In the genomic region with DNA sequence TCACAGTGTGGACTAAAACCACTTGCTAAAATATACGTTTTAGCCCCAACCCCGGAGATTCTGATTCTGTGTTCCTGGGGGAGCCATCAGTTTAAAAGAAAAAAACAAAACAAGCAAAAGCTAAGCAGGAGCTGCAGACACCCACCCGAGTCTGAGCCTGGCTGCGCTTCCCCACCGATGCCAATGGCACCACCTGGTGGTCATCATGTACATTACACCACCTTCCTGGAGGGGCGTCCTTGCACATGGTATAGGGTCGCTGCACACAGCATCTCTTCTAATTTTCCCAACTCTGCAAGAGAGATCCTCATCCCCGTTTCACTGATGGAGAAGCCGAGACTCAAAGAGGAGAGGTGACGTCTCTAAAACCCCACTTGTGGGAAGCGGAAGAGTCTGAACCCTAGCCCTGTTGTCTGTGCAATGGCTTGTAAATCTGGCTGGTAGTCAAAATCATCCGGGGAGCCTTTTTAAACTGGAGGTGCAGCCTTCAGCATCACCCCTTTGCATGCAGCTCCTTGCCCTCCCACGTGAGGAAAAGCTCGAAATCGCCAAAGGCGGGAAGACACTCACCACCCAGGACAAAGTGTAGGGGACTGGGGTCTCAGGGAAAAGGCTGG, we compare ENCODE assay signal across 7 cellular contexts. TPM values are rescaled to one million over a fixed set of nuclear protein-coding genes. Genes with fewer than 3 reads are reported as not detected.
DNase-seq lines count a peak whose midpoint lies in the region; ATAC-seq and TF ChIP-seq lines count a peak whose summit lies in the region.

No MANE protein-coding gene starts in this region.

- H3K4me1 ChIP-seq in SJCRH30 (no peaks in the 10 kb centered on the region), upper lobe of right lung (no peaks in the 10 kb centered on the region)

- no peak overlapping the region for H3K27ac Mint-ChIP-seq in activated naive CD4-positive, alpha-beta T cell treated with anti-CD3 and anti-CD28 coated beads, Interleukin-2, amount 50 U/mL, for 72 hours

- ATAC-seq in HG03342 (IDR thresholded peaks at IDR 0.05; ENCODE audit: unreplicated experiment) = peak; percentile 56
- ATAC-seq in activated naive CD4-positive, alpha-beta T cell treated with anti-CD3 and anti-CD28 coated beads, Interleukin-2, amount 50 U/mL, for 72 hours = peak; percentile 68 to 86
- peak; percentile 84 for ATAC-seq in Right ventricle myocardium superior (ENCODE audit: poor library complexity)
- peak; percentile 69 for ATAC-seq in upper lobe of right lung

- no peak overlapping the region for H3K27ac ChIP-seq in SJCRH30
- H3K27ac ChIP-seq in upper lobe of right lung = no peak overlapping the region

- H3K4me3 ChIP-seq in SJCRH30 (no peak overlapping the region), upper lobe of right lung (no peak overlapping the region)

- TF ChIP-seq CTCF in GM12873 (IDR thresholded peaks at IDR 0.05; ENCODE audit: insufficient read depth, low read depth, low read length, missing control alignments) (peak; percentile 95), upper lobe of right lung (IDR thresholded peaks at IDR 0.05) (peak; percentile 93)

- H3K9me3 Mint-ChIP-seq in activated naive CD4-positive, alpha-beta T cell treated with anti-CD3 and anti-CD28 coated beads, Interleukin-2, amount 50 U/mL, for 72 hours = no peaks in the 10 kb centered on the region

- H3K36me3 ChIP-seq in SJCRH30 (no peaks in the 10 kb centered on the region), upper lobe of right lung (no peaks in the 10 kb centered on the region)

- DNase-seq in SJCRH30 = peak; percentile 53 to 80
- DNase-seq in activated naive CD4-positive, alpha-beta T cell treated with anti-CD3 and anti-CD28 coated beads, Interleukin-2, amount 50 U/mL, for 72 hours (ENCODE audit: low spot score in 2 of 2) = peak in 1 of 2 donors; percentile 70
- peak; percentile 64 for DNase-seq in Right ventricle myocardium superior
- peak in 9 of 10 donors; percentile 52 to 95 (median 75) for DNase-seq in posterior cingulate gyrus
- DNase-seq in upper lobe of right lung = peak; percentile 66

- intact Hi-C loops in Right ventricle myocardium superior (cut with DNase I) = loop anchor here (5.0 to 10.0 kb wide), 2 partner anchors 179 to 346 kb away; a partner anchor contains a TSS
- intact Hi-C loops in posterior cingulate gyrus (cut with DNase I) = loop anchor here (1.0 to 10.0 kb wide), 3 partner anchors 116 to 344 kb away; a partner anchor contains a TSS
- intact Hi-C loops in upper lobe of right lung (cut with DNase I) = loop anchor here (5.0 kb wide), 1 partner anchor 179 kb away; a partner anchor contains a TSS

- no peaks in the 10 kb centered on the region for H3K9me3 ChIP-seq in SJCRH30 (replicated peaks)
- no peaks in the 10 kb centered on the region for H3K9me3 ChIP-seq in upper lobe of right lung

- no peaks in the 10 kb centered on the region for H3K36me3 Mint-ChIP-seq in activated naive CD4-positive, alpha-beta T cell treated with anti-CD3 and anti-CD28 coated beads, Interleukin-2, amount 50 U/mL, for 72 hours

- H3K27me3 ChIP-seq in SJCRH30 (0 out of 2 replicates have a peak, but pooled peaks cover 3% of the 10 kb centered on the region), upper lobe of right lung (no peaks in the 10 kb centered on the region)

RNA-seq across cellular contexts. Expression of a gene that starts 23.1 kb away (rescaled TPM):
- total RNA-seq in SJCRH30 (2014; rRNA removed; shearing (Covaris generic)) = 26.1 and 28.2 TPM in 2 replicates
- 10 to 100 TPM; 28.7 to 37.0 TPM for total RNA-seq in activated naive CD4-positive, alpha-beta T cell treated with anti-CD3 and anti-CD28 coated beads, Interleukin-2, amount 50 U/mL, for 72 hours
- 13.8 TPM for total RNA-seq in Right ventricle myocardium superior
- total RNA-seq in upper lobe of right lung = 21.7 TPM
